18 cellular contexts compared by ENCODE assay signal in genomic region chr4:76702440-76703122, GRCh38.
DNase-seq lines count a peak whose midpoint lies in the region; ATAC-seq and TF ChIP-seq lines count a peak whose summit lies in the region.
"Had no signal": no experiment of that assay in that cellular context is flagged by ENCODE, and none has a peak within 500 bp of the region (broad histone marks: within the 10 kb centered on the region; RNA-seq: fewer than 3 reads in every experiment).

No MANE protein-coding gene starts in this region.

- no peaks in the 10 kb centered on the region for H3K9me2 ChIP-seq in HCT116 (ENCODE audit: insufficient read depth)

- peak overlapping the region; percentile 69 for H3K4me2 ChIP-seq in HCT116 (ENCODE audit: low read length)

- no peak for TF ChIP-seq RAD21 in HCT116 (IDR thresholded peaks at IDR 0.05; ENCODE audit: low read depth)

- H3K9ac ChIP-seq in HCT116 (ENCODE audit: low read length): peak overlapping the region; percentile 34

- RAD21 ChIA-PET in HCT116 (lab: Charles Lee; ENCODE audit: low non-redundant PET in 1 of 2, low total read pairs in 2 of 2, uncharacterized antibody in 2 of 2, unreplicated experiment in 2 of 2): no interaction called here

- no peaks in the 10 kb centered on the region for H3K9me3 ChIP-seq in HCT116 (ENCODE audit: control insufficient read depth in 1 of 2, insufficient read depth in 1 of 2, low read depth in 1 of 2, low read length in 2 of 2)
- no peaks in the 10 kb centered on the region for H3K9me3 ChIP-seq in left lung
- H3K9me3 ChIP-seq in thoracic aorta: no peaks in the 10 kb centered on the region
- H3K9me3 ChIP-seq: upper lobe of left lung had no signal

- DNase-seq in HCT116 (ENCODE audit: low read depth, low spot score) (no peak), left lung (no peak), thoracic aorta (ENCODE audit: low spot score) (no peak), lower leg skin (ENCODE audit: low spot score in 2 of 2) (no peak), T-helper 2 cell (no peak)
- DNase-seq in central memory CD4-positive, alpha-beta T cell: no peak
- DNase-seq: activated CD4-positive, alpha-beta T cell treated with anti-CD3 and anti-CD28 coated beads, Interleukin-2, amount 10 ng/mL, durations not matched to agents 24 days and 14 days; activated naive CD8-positive, alpha-beta T cell treated with anti-CD3 and anti-CD28 coated beads for 36 hours; CD4-positive, CD25-positive, alpha-beta regulatory T cell; immature natural killer cell; Kasumi-1; NCI-H1694; NCI-H526 treated with DMSO at 0.1 percent for 48 hours; RPMI8226; stimulated activated CD4-positive, alpha-beta T cell treated with anti-CD3 and anti-CD28 coated beads, Interleukin-1b, Interleukin-23, amount 100 ng/mL, for 48 hours; upper lobe of left lung had no signal

- intact Hi-C loops in HCT116 (cut with micrococcal nuclease) (no loop called here), left lung (cut with DNase I) (no loop called here), lower leg skin (cut with DNase I; ENCODE audit: low total_unique reads) (no loop called here)

- H4K20me1 ChIP-seq in HCT116 (ENCODE audit: insufficient read depth): no peaks in the 10 kb centered on the region

- H3K27me3 ChIP-seq in HCT116 (ENCODE audit: insufficient read depth, low read length): no peaks in the 10 kb centered on the region
- H3K27me3 ChIP-seq in left lung: no peaks in the 10 kb centered on the region
- no peaks in the 10 kb centered on the region for H3K27me3 ChIP-seq in thoracic aorta (replicated peaks; ENCODE audit: insufficient read depth)
- H3K27me3 ChIP-seq: upper lobe of left lung had no signal

- H3K4me1 ChIP-seq in HCT116 (ENCODE audit: control insufficient read depth in 1 of 2, insufficient read depth in 2 of 2, low read length in 2 of 2) (peaks cover 39 to 53% of the 10 kb centered on the region in 2 experiments), left lung (peaks cover 20 to 22% of the 10 kb centered on the region in 2 donors), thoracic aorta (ENCODE audit: control insufficient read depth in 1 of 2, low read depth in 2 of 2) (peaks cover 41 to 97% of the 10 kb centered on the region in 2 donors)

- BruUV-seq in HCT116 (replicated peaks; lab: Mats Ljungman, UMichigan): no TSS peak

- no peak for TF ChIP-seq CTCF in HCT116 (IDR thresholded peaks at IDR 0.05 in 2 of 3, conservative IDR thresholded peaks at IDR 0.05 in 1 of 3; ENCODE audit: borderline replicate concordance in 1 of 3, insufficient read depth in 1 of 3, low read depth in 2 of 3, low read length in 2 of 3)
- TF ChIP-seq CTCF in VCaP (conservative IDR thresholded peaks at IDR 0.05): no peak
- TF ChIP-seq CTCF in left lung (IDR thresholded peaks at IDR 0.05): no peak
- no peak for TF ChIP-seq CTCF in thoracic aorta (IDR thresholded peaks at IDR 0.05)
- TF ChIP-seq CTCF in lower leg skin (IDR thresholded peaks at IDR 0.05): no peak

- TF ChIP-seq POLR2A in HCT116 (IDR thresholded peaks at IDR 0.05; ENCODE audit: borderline replicate concordance, extremely low read depth, insufficient read depth, insufficient read length): no peak
- no peak for TF ChIP-seq POLR2A in lower leg skin (IDR thresholded peaks at IDR 0.05)

- WGBS in lower leg skin, 2 donors: 84 to 90% methylated on average over 4 of the region's 4 CpGs

- H3K36me3 ChIP-seq in HCT116 (ENCODE audit: control insufficient read depth in 1 of 2, insufficient read depth in 2 of 2, low read length in 2 of 2) (no peaks in the 10 kb centered on the region; a peak in 1 of 4 replicates), left lung (no peaks in the 10 kb centered on the region), thoracic aorta (no peaks in the 10 kb centered on the region)
- H3K36me3 ChIP-seq: upper lobe of left lung had no signal

- CTCF ChIA-PET in HCT116 (lab: Charles Lee): no interaction called here

- ATAC-seq in HCT116 (no peak), left lung (no peak), thoracic aorta (ENCODE audit: insufficient number of reproducible peaks, low FRiP score, low read depth) (no peak), GM21619 (IDR thresholded peaks at IDR 0.05; ENCODE audit: unreplicated experiment) (no peak)

- peak overlapping the region; percentile 86 for H3K27ac ChIP-seq in HCT116 (ENCODE audit: low read depth, low read length)
- peak overlapping the region; percentile 77 for H3K27ac ChIP-seq in VCaP
- peak overlapping the region; percentile 72 to 77 for H3K27ac ChIP-seq in left lung
- H3K27ac ChIP-seq in thoracic aorta: peak overlapping the region; percentile 69 to 76

- 0 out of 4 replicates have a peak overlapping the region, but pooled peaks of 1 of the 2 experiments have one; percentile 5 for H3K4me3 ChIP-seq in HCT116 (replicated peaks in 1 of 2; ENCODE audit: low read depth in 1 of 2, low read length in 2 of 2)
- no peak overlapping the region for H3K4me3 ChIP-seq in left lung
- H3K4me3 ChIP-seq in thoracic aorta: no peak overlapping the region
- H3K4me3 ChIP-seq in lower leg skin (ENCODE audit: low read depth, poor library complexity, severe bottlenecking): no peak overlapping the region
- H3K4me3 ChIP-seq: upper lobe of left lung had no signal

- peaks cover 63% of the 10 kb centered on the region for H3K79me2 ChIP-seq in HCT116 (ENCODE audit: insufficient read depth, low read length)

- POLR2A ChIA-PET in HCT116 (lab: Charles Lee): no interaction called here

- H2AFZ ChIP-seq in HCT116 (ENCODE audit: low read depth, low read length, poor library complexity, severe bottlenecking): no peak overlapping the region

TF ChIP-seq in HCT116, 20 proteins besides CTCF, POLR2A, EP300 and RAD21:
- no peak for TF ChIP-seq ZFX (IDR thresholded peaks at IDR 0.05)
- TF ChIP-seq YY1 (IDR thresholded peaks at IDR 0.05; ENCODE audit: extremely low read depth, insufficient replicate concordance, low read depth, low read length): no peak
- TF ChIP-seq SRF (IDR thresholded peaks at IDR 0.05; ENCODE audit: low read depth): no peak
